Comparison of ENCODE assay signal across 1 cellular context in the genomic region with DNA sequence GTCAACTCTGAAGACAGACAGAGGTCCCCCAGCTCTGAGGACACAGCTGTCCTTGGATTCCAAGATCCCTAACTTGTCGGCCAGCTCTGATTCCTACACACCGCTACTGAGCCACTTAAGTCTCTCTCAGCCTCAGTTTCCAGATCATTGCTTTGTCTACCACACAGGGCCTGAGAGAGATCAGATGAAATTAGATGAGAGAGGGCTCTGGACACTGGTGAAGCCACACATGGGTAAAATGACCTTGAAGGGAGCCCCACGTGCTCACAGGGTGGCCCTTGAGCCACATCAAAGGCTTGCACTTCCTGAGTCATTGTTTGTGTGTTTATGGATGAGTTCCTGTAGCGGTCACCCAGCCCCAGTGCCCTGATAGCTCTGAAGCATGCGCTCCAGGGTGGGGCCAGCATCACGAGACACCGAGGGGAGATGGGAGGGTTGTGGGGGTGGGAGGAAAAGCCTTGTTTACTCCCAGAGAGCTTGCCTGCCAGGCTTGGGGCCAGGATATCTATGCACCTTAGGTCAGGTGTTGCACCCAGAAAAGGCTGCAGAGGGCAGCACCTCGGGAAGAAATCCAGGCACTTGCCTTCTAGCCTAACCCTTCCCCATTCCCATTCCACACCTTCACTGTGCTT.
TF ChIP-seq lines count a peak whose summit lies in the region.

No MANE protein-coding gene starts in this region.

TF ChIP-seq in HepG2, 621 proteins besides CTCF, POLR2A, EP300 and RAD21 (continued from another document):
- TF ChIP-seq DMTF1 (CRISPR knock-in tag; IDR thresholded peaks at IDR 0.05) = peak; percentile 86; the same call in 1 of the 2 replicates
- no peak for TF ChIP-seq GPBP1L1 (CRISPR knock-in tag; IDR thresholded peaks at IDR 0.05)
- TF ChIP-seq, protein P1, sequence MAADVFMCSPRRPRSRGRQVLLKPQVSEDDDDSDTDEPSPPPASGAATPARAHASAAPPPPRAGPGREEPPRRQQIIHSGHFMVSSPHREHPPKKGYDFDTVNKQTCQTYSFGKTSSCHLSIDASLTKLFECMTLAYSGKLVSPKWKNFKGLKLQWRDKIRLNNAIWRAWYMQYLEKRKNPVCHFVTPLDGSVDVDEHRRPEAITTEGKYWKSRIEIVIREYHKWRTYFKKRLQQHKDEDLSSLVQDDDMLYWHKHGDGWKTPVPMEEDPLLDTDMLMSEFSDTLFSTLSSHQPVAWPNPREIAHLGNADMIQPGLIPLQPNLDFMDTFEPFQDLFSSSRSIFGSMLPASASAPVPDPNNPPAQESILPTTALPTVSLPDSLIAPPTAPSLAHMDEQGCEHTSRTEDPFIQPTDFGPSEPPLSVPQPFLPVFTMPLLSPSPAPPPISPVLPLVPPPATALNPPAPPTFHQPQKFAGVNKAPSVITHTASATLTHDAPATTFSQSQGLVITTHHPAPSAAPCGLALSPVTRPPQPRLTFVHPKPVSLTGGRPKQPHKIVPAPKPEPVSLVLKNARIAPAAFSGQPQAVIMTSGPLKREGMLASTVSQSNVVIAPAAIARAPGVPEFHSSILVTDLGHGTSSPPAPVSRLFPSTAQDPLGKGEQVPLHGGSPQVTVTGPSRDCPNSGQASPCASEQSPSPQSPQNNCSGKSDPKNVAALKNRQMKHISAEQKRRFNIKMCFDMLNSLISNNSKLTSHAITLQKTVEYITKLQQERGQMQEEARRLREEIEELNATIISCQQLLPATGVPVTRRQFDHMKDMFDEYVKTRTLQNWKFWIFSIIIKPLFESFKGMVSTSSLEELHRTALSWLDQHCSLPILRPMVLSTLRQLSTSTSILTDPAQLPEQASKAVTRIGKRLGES (CRISPR knock-in tag; IDR thresholded peaks at IDR 0.05; ENCODE audit: borderline replicate concordance) = peak; percentile 99
- peak; percentile 77 for TF ChIP-seq ZNF274 (CRISPR knock-in tag; IDR thresholded peaks at IDR 0.05)
- TF ChIP-seq ZNF20 (CRISPR knock-in tag; IDR thresholded peaks at IDR 0.05) = no peak
- no peak for TF ChIP-seq ZNF563 (CRISPR knock-in tag; IDR thresholded peaks at IDR 0.05)
- peak; percentile 79; the same call in 1 of the 2 replicates for TF ChIP-seq ZNF335 (CRISPR knock-in tag; IDR thresholded peaks at IDR 0.05)
- TF ChIP-seq SMARCE1 (IDR thresholded peaks at IDR 0.05; ENCODE audit: borderline replicate concordance) = no peak
- TF ChIP-seq PCBP1 (IDR thresholded peaks at IDR 0.05; ENCODE audit: borderline replicate concordance, low read depth, low read length) = 0 out of 2 replicates have a peak, but pooled peaks have one; percentile 30
- TF ChIP-seq HNRNPL (IDR thresholded peaks at IDR 0.05; ENCODE audit: low read depth, low read length) = no peak
- 0 out of 2 replicates have a peak, but pooled peaks have one; percentile 7 for TF ChIP-seq ZFP36L2 (CRISPR knock-in tag; IDR thresholded peaks at IDR 0.05)
- peak; percentile 58 for TF ChIP-seq CEBPG (CRISPR knock-in tag; IDR thresholded peaks at IDR 0.05)
- 0 out of 2 replicates have a peak, but pooled peaks have one; percentile 85 for TF ChIP-seq ZNF75D (CRISPR knock-in tag; IDR thresholded peaks at IDR 0.05; ENCODE audit: borderline replicate concordance)
- TF ChIP-seq RBM22 (optimal IDR thresholded peaks at IDR 0.05; ENCODE audit: low read length) = peak; percentile 64
- TF ChIP-seq TBX3 (IDR thresholded peaks at IDR 0.05; ENCODE audit: borderline replicate concordance) = peak; percentile 93
TF ChIP-seq in HepG2: peak in this region for 383.
